ENCODE assay signal across 20 cellular contexts in genomic region chr21:33206771-33207290, GRCh38. TPM values are rescaled to one million over a fixed set of nuclear protein-coding genes. Genes with fewer than 3 reads are reported as not detected.
DNase-seq lines count a peak whose midpoint lies in the region; ATAC-seq and TF ChIP-seq lines count a peak whose summit lies in the region.
"Had no signal": no experiment of that assay in that cellular context is flagged by ENCODE, and none has a peak within 500 bp of the region (broad histone marks: within the 10 kb centered on the region; RNA-seq: fewer than 3 reads in every experiment).

No MANE protein-coding gene starts in this region.

- H3K36me3 ChIP-seq in left ventricle myocardium inferior = no peaks in the 10 kb centered on the region
- H3K36me3 ChIP-seq in upper lobe of right lung = no peaks in the 10 kb centered on the region
- no peaks in the 10 kb centered on the region for H3K36me3 ChIP-seq in WERI-Rb-1
- H3K36me3 ChIP-seq: cardiac muscle cell had no signal

- intact Hi-C loops in Right ventricle myocardium superior (cut with DNase I) (loop anchor here (10.0 kb wide), 1 partner anchor 238 kb away; no protein-coding TSS in a partner anchor), left ventricle myocardium inferior (cut with micrococcal nuclease) (no loop called here), left ventricle myocardium superior (cut with micrococcal nuclease) (no loop called here), upper lobe of right lung (cut with DNase I) (loop anchor here (10.0 kb wide), 1 partner anchor 228 kb away; no protein-coding TSS in a partner anchor)

- no peak overlapping the region for H3K4me3 Mint-ChIP-seq in nephron progenitor cell

- H3K4me1 ChIP-seq in left ventricle myocardium inferior (peaks cover 8% of the 10 kb centered on the region), upper lobe of right lung (peaks cover 18% of the 10 kb centered on the region)

- H3K4me3 ChIP-seq in left ventricle myocardium inferior (no peak overlapping the region), upper lobe of right lung (no peak overlapping the region), WERI-Rb-1 (ENCODE audit: low read depth, low read length) (no peak overlapping the region)
- H3K4me3 ChIP-seq: cardiac muscle cell, PC-9 had no signal

- peak; percentile 51 for ATAC-seq in Right ventricle myocardium superior (ENCODE audit: poor library complexity)
- peak; percentile 50 for ATAC-seq in left ventricle myocardium superior
- peak; percentile 50 for ATAC-seq in upper lobe of right lung
- ATAC-seq in HG02981 (IDR thresholded peaks at IDR 0.05; ENCODE audit: unreplicated experiment) = no peak
- ATAC-seq: activated naive CD4-positive, alpha-beta T cell treated with anti-CD3 and anti-CD28 coated beads, Interleukin-2, amount 50 U/mL, for 72 hours had no signal

- DNase-seq in Right ventricle myocardium superior (peak; percentile 47), left ventricle myocardium inferior (no peak), NOMO-1 treated with dmso at 0.1 percent for 144 hours (lab: John Stamatoyannopoulos, UW; ENCODE audit: unreplicated experiment) (peak; percentile 46), left ventricle myocardium superior (no peak), upper lobe of right lung (no peak), WERI-Rb-1 (no peak), nephron progenitor cell (no peak)
- DNase-seq: activated CD4-positive, CD25-positive, alpha-beta regulatory T cell; DMS79; effector memory CD4-positive, alpha-beta T cell; Kasumi-1; NCI-H2029; NCI-H524; PC-9; retina; SK-N-SH; stimulated activated CD4-positive, alpha-beta T cell treated with anti-CD3 and anti-CD28 coated beads, Interleukin-1b, Interleukin-23, amount 100 ng/mL, for 48 hours had no signal

- H3K36me3 Mint-ChIP-seq in nephron progenitor cell (ENCODE audit: low read depth) = no peaks in the 10 kb centered on the region

- H3K27ac ChIP-seq in left ventricle myocardium inferior (replicated peaks) = no peak overlapping the region
- H3K27ac ChIP-seq in upper lobe of right lung = no peak overlapping the region
- no peak overlapping the region for H3K27ac ChIP-seq in WERI-Rb-1
- H3K27ac ChIP-seq: cardiac muscle cell, PC-9 had no signal

- peaks cover 3% of the 10 kb centered on the region for H3K27me3 Mint-ChIP-seq in nephron progenitor cell (ENCODE audit: low read depth, poor library complexity)

- H3K4me1 Mint-ChIP-seq in nephron progenitor cell = no peaks in the 10 kb centered on the region

- H3K9me3 Mint-ChIP-seq in nephron progenitor cell = peaks cover 23% of the 10 kb centered on the region

- TF ChIP-seq CTCF in left ventricle myocardium inferior (IDR thresholded peaks at IDR 0.05; ENCODE audit: borderline replicate concordance) = no peak
- no peak for TF ChIP-seq CTCF in upper lobe of right lung (IDR thresholded peaks at IDR 0.05)
- no peak for TF ChIP-seq CTCF in WERI-Rb-1 (IDR thresholded peaks at IDR 0.05; ENCODE audit: low read depth, low read length)
- no peak for TF ChIP-seq CTCF in nephron progenitor cell (IDR thresholded peaks at IDR 0.05)

- H3K9me3 ChIP-seq in left ventricle myocardium inferior (replicated peaks) (peaks cover 4% of the 10 kb centered on the region), upper lobe of right lung (no peaks in the 10 kb centered on the region), WERI-Rb-1 (ENCODE audit: severe bottlenecking) (peaks cover 8% of the 10 kb centered on the region)
- H3K9me3 ChIP-seq: SK-N-SH had no signal

- H3K27me3 ChIP-seq in left ventricle myocardium inferior (ENCODE audit: low read depth) = no peaks in the 10 kb centered on the region
- no peaks in the 10 kb centered on the region for H3K27me3 ChIP-seq in upper lobe of right lung
- H3K27me3 ChIP-seq in WERI-Rb-1 (ENCODE audit: insufficient read depth, low read depth, severe bottlenecking) = no peaks in the 10 kb centered on the region
- H3K27me3 ChIP-seq: cardiac muscle cell had no signal

- H3K27ac Mint-ChIP-seq in nephron progenitor cell = no peak overlapping the region

RNA-seq across cellular contexts. Expression of gene IFNAR2, which starts 22.9 kb away (rescaled TPM):
- total RNA-seq in Right ventricle myocardium superior = 8.7 TPM
- total RNA-seq in left ventricle myocardium inferior = 9.0 TPM
- total RNA-seq in left ventricle myocardium superior = 9.2 TPM
- total RNA-seq in upper lobe of right lung = 32.4 TPM

RNA-seq across cellular contexts. Expression of gene IL10RB, which starts 59.3 kb away (rescaled TPM):
- total RNA-seq in Right ventricle myocardium superior (8.8 TPM), left ventricle myocardium inferior (6.8 TPM), left ventricle myocardium superior (6.3 TPM), upper lobe of right lung (47.1 TPM)

Comparison
In these comparisons a context has a peak if more than half of its experiments do, and no peak if none do; other contexts are left out.
1. DNase-seq: peak in Right ventricle myocardium superior (single experiment) and NOMO-1 treated with dmso at 0.1 percent for 144 hours (single experiment); none in left ventricle myocardium inferior (single experiment), left ventricle myocardium superior (single experiment), upper lobe of right lung (single experiment), WERI-Rb-1 (single experiment) and nephron progenitor cell (single experiment).
2. intact Hi-C loops: an anchor here in Right ventricle myocardium superior (10.0 kb wide) and upper lobe of right lung (10.0 kb wide); none called in left ventricle myocardium inferior and left ventricle myocardium superior.